20 cellular contexts compared by ENCODE assay signal in genomic region chr1:11530731-11531311, GRCh38. TPM values are rescaled to one million over a fixed set of nuclear protein-coding genes. Genes with fewer than 3 reads are reported as not detected.
"Had no signal": no experiment of that assay in that cellular context is flagged by ENCODE, and none has a peak within 500 bp of the region (broad histone marks: within the 10 kb centered on the region; RNA-seq: fewer than 3 reads in every experiment).

No MANE protein-coding gene starts in this region.

- H3K27ac ChIP-seq: colonic mucosa, esophagus squamous epithelium, gastroesophageal sphincter, neutrophil, testis, tibial nerve had no signal

- H3K27ac Mint-ChIP-seq: mesothelial cell of epicardium; natural killer cell; stimulated activated naive B cell treated with anti-CD40 and anti-IgM and Interleukin-4, amounts not matched to agents 10 μg/mL and 1 μg/mL and 100 μg/mL, for 72 hours; stimulated activated naive CD8-positive, alpha-beta T cell treated with anti-CD3 and anti-CD28 coated beads, Interleukin-15, amount 100 ng/mL, for 72 hours had no signal

- H3K4me1 ChIP-seq: colonic mucosa, esophagus squamous epithelium, gastroesophageal sphincter, testis, tibial nerve had no signal

- ATAC-seq: gastroesophageal sphincter; natural killer cell; sciatic nerve; stimulated activated naive B cell treated with anti-CD40 and anti-IgM and Interleukin-4, amounts not matched to agents 10 μg/mL and 1 μg/mL and 100 μg/mL, for 72 hours; stimulated activated naive CD8-positive, alpha-beta T cell treated with anti-CD3 and anti-CD28 coated beads, Interleukin-15, amount 100 ng/mL, for 72 hours had no signal

- H3K4me1 Mint-ChIP-seq: immature natural killer cell; mesothelial cell of epicardium; natural killer cell; stimulated activated naive B cell treated with anti-CD40 and anti-IgM and Interleukin-4, amounts not matched to agents 10 μg/mL and 1 μg/mL and 100 μg/mL, for 72 hours; stimulated activated naive CD8-positive, alpha-beta T cell treated with anti-CD3 and anti-CD28 coated beads, Interleukin-15, amount 100 ng/mL, for 72 hours had no signal

- H3K36me3 ChIP-seq: colonic mucosa, esophagus squamous epithelium, gastroesophageal sphincter, neutrophil, tibial nerve had no signal

- H3K27me3 ChIP-seq: colonic mucosa, neutrophil, testis, tibial nerve had no signal

- DNase-seq: cerebellar nuclear complex; colonic mucosa; dermis blood vessel endothelial cell; esophagus squamous epithelium; foreskin fibroblast; glutamatergic neuron; immature natural killer cell; natural killer cell; stimulated activated CD4-positive, alpha-beta T cell treated with anti-CD3 and anti-CD28 coated beads, Interleukin-2, amount 100 ng/mL, for 24 hours; stimulated activated CD4-positive, alpha-beta T cell treated with anti-CD3 and anti-CD28 coated beads, Interleukin-4, amount 100 ng/mL, for 4 hours; stimulated activated naive B cell treated with anti-CD40 and anti-IgM and Interleukin-4, amounts not matched to agents 10 μg/mL and 1 μg/mL and 100 μg/mL, for 72 hours; stimulated activated naive CD8-positive, alpha-beta T cell treated with anti-CD3 and anti-CD28 coated beads, Interleukin-15, amount 100 ng/mL, for 72 hours; testis had no signal

- H3K27me3 Mint-ChIP-seq: stimulated activated naive CD8-positive, alpha-beta T cell treated with anti-CD3 and anti-CD28 coated beads, Interleukin-15, amount 100 ng/mL, for 72 hours had no signal

- H3K4me3 Mint-ChIP-seq: immature natural killer cell; mesothelial cell of epicardium; natural killer cell; stimulated activated naive B cell treated with anti-CD40 and anti-IgM and Interleukin-4, amounts not matched to agents 10 μg/mL and 1 μg/mL and 100 μg/mL, for 72 hours; stimulated activated naive CD8-positive, alpha-beta T cell treated with anti-CD3 and anti-CD28 coated beads, Interleukin-15, amount 100 ng/mL, for 72 hours had no signal

- H3K9me3 ChIP-seq: colonic mucosa, esophagus squamous epithelium, gastroesophageal sphincter, neutrophil, testis, tibial nerve had no signal

- H3K9me3 Mint-ChIP-seq: immature natural killer cell; mesothelial cell of epicardium; natural killer cell; stimulated activated naive B cell treated with anti-CD40 and anti-IgM and Interleukin-4, amounts not matched to agents 10 μg/mL and 1 μg/mL and 100 μg/mL, for 72 hours; stimulated activated naive CD8-positive, alpha-beta T cell treated with anti-CD3 and anti-CD28 coated beads, Interleukin-15, amount 100 ng/mL, for 72 hours had no signal

- H3K4me3 ChIP-seq: colonic mucosa, esophagus squamous epithelium, gastroesophageal sphincter, testis, tibial nerve had no signal

- H3K36me3 Mint-ChIP-seq: immature natural killer cell; mesothelial cell of epicardium; natural killer cell; stimulated activated naive B cell treated with anti-CD40 and anti-IgM and Interleukin-4, amounts not matched to agents 10 μg/mL and 1 μg/mL and 100 μg/mL, for 72 hours had no signal

RNA-seq across cellular contexts. Expression of gene DISP3, which starts 51.9 kb away (rescaled TPM):
- total RNA-seq: dermis blood vessel endothelial cell, skeletal muscle tissue, subcutaneous adipose tissue had no signal
